Comparison of ENCODE assay signal across 1 cellular context in genomic region chr3:186985713-186986364, GRCh38.
A peak's percentile ranks its signal among the peaks of the same experiment; 100 is the strongest.
TF ChIP-seq lines count a peak whose summit lies in the region.

No MANE protein-coding gene starts in this region.

TF ChIP-seq in K562, 482 proteins besides CTCF, POLR2A, EP300 and RAD21 (continued from another document and continues in another):
- TF ChIP-seq CUX1 (CRISPR knock-in tag; IDR thresholded peaks at IDR 0.05): no peak
- peak; percentile 77 for TF ChIP-seq ARID1B (IDR thresholded peaks at IDR 0.05)
- TF ChIP-seq RHOXF2B (CRISPR knock-in tag; conservative IDR thresholded peaks at IDR 0.05): no peak
- 0 out of 2 replicates have a peak, but pooled peaks have one; percentile 45 for TF ChIP-seq NCOA1 (IDR thresholded peaks at IDR 0.05; ENCODE audit: low read depth)
- TF ChIP-seq THRB (CRISPR knock-in tag; conservative IDR thresholded peaks at IDR 0.05): 0 out of 2 replicates have a peak, but pooled peaks have one; percentile 2
- TF ChIP-seq PHB2 (IDR thresholded peaks at IDR 0.05; ENCODE audit: low read depth): no peak
- no peak for TF ChIP-seq CBX2 (IDR thresholded peaks at IDR 0.05; ENCODE audit: insufficient read depth, low read length, poor library complexity, severe bottlenecking)
- peak; percentile 15; the same call in 1 of the 2 replicates for TF ChIP-seq SOX6 (IDR thresholded peaks at IDR 0.05)
- TF ChIP-seq XRCC5 (IDR thresholded peaks at IDR 0.05; ENCODE audit: low read depth, low read length): no peak
- peak; percentile 61 for TF ChIP-seq TCF3 (CRISPR knock-in tag; IDR thresholded peaks at IDR 0.05)
- TF ChIP-seq RFX5 (IDR thresholded peaks at IDR 0.05; ENCODE audit: low read depth, low read length): no peak
- no peak for TF ChIP-seq DNMT1 (IDR thresholded peaks at IDR 0.05)
- TF ChIP-seq DPF2 (IDR thresholded peaks at IDR 0.05): 0 out of 2 replicates have a peak, but pooled peaks have one; percentile 40
- TF ChIP-seq ZNF518B (CRISPR knock-in tag; IDR thresholded peaks at IDR 0.05): no peak
- TF ChIP-seq MAX (CRISPR knock-in tag; IDR thresholded peaks at IDR 0.05): no peak
- no peak for TF ChIP-seq ZFX (CRISPR knock-in tag; IDR thresholded peaks at IDR 0.05)
- TF ChIP-seq ZBTB49 (CRISPR knock-in tag; IDR thresholded peaks at IDR 0.05; ENCODE audit: borderline replicate concordance): no peak
- TF ChIP-seq ZNF280A (IDR thresholded peaks at IDR 0.05; ENCODE audit: low read depth, partially characterized antibody): no peak
- TF ChIP-seq EHMT2 (IDR thresholded peaks at IDR 0.05): no peak
- no peak for TF ChIP-seq ZNF347 (CRISPR knock-in tag; IDR thresholded peaks at IDR 0.05; ENCODE audit: low read depth)
- TF ChIP-seq FOXA3 (CRISPR knock-in tag; conservative IDR thresholded peaks at IDR 0.05 in 1 of 2, IDR thresholded peaks at IDR 0.05 in 1 of 2): peak in 1 of 2 experiments; percentile 34; a peak in 1 of 4 replicates
- TF ChIP-seq ZNF639 (CRISPR knock-in tag; conservative IDR thresholded peaks at IDR 0.05 in 1 of 2, IDR thresholded peaks at IDR 0.05 in 1 of 2): 0 out of 4 replicates have a peak, but pooled peaks of 1 of the 2 experiments have one; percentile 33
- TF ChIP-seq FOS (IDR thresholded peaks at IDR 0.05; ENCODE audit: extremely low read depth, insufficient read length): no peak
- no peak for TF ChIP-seq GATAD2A (IDR thresholded peaks at IDR 0.05)
- no peak for TF ChIP-seq TFAP4 (CRISPR knock-in tag; IDR thresholded peaks at IDR 0.05; ENCODE audit: borderline replicate concordance)
- TF ChIP-seq SPI1 (IDR thresholded peaks at IDR 0.05; ENCODE audit: borderline replicate concordance, low read depth, low read length): peak; percentile 98
- TF ChIP-seq ZNF561 (CRISPR knock-in tag; conservative IDR thresholded peaks at IDR 0.05): no peak
- 0 out of 2 replicates have a peak, but pooled peaks have one; percentile 32 for TF ChIP-seq CEBPB (tag; IDR thresholded peaks at IDR 0.05)
- TF ChIP-seq CBFA2T3 (IDR thresholded peaks at IDR 0.05): peak; percentile 58
- no peak for TF ChIP-seq BCLAF1 (IDR thresholded peaks at IDR 0.05; ENCODE audit: borderline replicate concordance in 1 of 2, control insufficient read depth in 1 of 2, low read depth in 2 of 2, low read length in 1 of 2)
- TF ChIP-seq FOXP1 (CRISPR knock-in tag; IDR thresholded peaks at IDR 0.05): no peak
- TF ChIP-seq HDAC1 (IDR thresholded peaks at IDR 0.05): peak in 1 of 2 experiments; percentile 61; a peak in 2 of 4 replicates
- no peak for TF ChIP-seq RNF2 (IDR thresholded peaks at IDR 0.05)
- no peak for TF ChIP-seq ZNF507 (tag; conservative IDR thresholded peaks at IDR 0.05)
- peak; percentile 67 to 82 for TF ChIP-seq KDM1A (IDR thresholded peaks at IDR 0.05)
- no peak for TF ChIP-seq SP1 (CRISPR knock-in tag; IDR thresholded peaks at IDR 0.05)
- peak; percentile 39; the same call in 1 of the 2 replicates for TF ChIP-seq CTBP1 (IDR thresholded peaks at IDR 0.05; ENCODE audit: borderline replicate concordance)
- no peak for TF ChIP-seq ZNF134 (CRISPR knock-in tag; conservative IDR thresholded peaks at IDR 0.05)
- peak; percentile 74; the same call in 1 of the 2 replicates for TF ChIP-seq HDAC2 (IDR thresholded peaks at IDR 0.05)
- peak; percentile 77 for TF ChIP-seq SMARCA4 (IDR thresholded peaks at IDR 0.05)
- TF ChIP-seq SMARCE1 (IDR thresholded peaks at IDR 0.05): peak; percentile 83; the same call in 1 of the 2 replicates
- TF ChIP-seq CBFB (CRISPR knock-in tag; IDR thresholded peaks at IDR 0.05): no peak
- peak; percentile 39; the same call in 1 of the 2 replicates for TF ChIP-seq LEF1 (IDR thresholded peaks at IDR 0.05)
- no peak for TF ChIP-seq ZNF696 (CRISPR knock-in tag; conservative IDR thresholded peaks at IDR 0.05)
